ENCODE assay signal across 40 cellular contexts in genomic region chr4:163915896-163916295, GRCh38.
"Had no signal": no experiment of that assay in that cellular context is flagged by ENCODE, and none has a peak within 500 bp of the region (broad histone marks: within the 10 kb centered on the region; RNA-seq: fewer than 3 reads in every experiment).

No MANE protein-coding gene starts in this region.

- DNase-seq: activated effector memory CD4-positive, alpha-beta T cell treated with anti-CD3 and anti-CD28 coated beads, Interleukin-2, amount 50 U/mL, for 16 hours; activated effector memory CD4-positive, alpha-beta T cell treated with Interleukin-2 at 50 U/mL for 16 hours; activated gamma-delta T cell; activated gamma-delta T cell treated with Interleukin-2 at 50 U/mL for 16 hours; activated naive CD4-positive, alpha-beta T cell; activated naive CD4-positive, alpha-beta T cell treated with anti-CD3 and anti-CD28 coated beads for 36 hours; activated naive CD4-positive, alpha-beta T cell treated with anti-CD3 and anti-CD28 coated beads, Interleukin-2, amount 10 ng/mL, durations not matched to agents 7 days and 5 days; activated naive CD4-positive, alpha-beta T cell treated with anti-CD3 and anti-CD28 coated beads, Interleukin-2, amount 50 U/mL, for 16 hours; activated naive CD4-positive, alpha-beta T cell treated with Interleukin-2 at 50 U/mL for 16 hours; activated naive CD8-positive, alpha-beta T cell treated with anti-CD3 and anti-CD28 coated beads for 36 hours; activated naive CD8-positive, alpha-beta T cell treated with anti-CD3 and anti-CD28 coated beads, Interleukin-2, amount 10 ng/mL, durations not matched to agents 7 days and 5 days; activated naive CD8-positive, alpha-beta T cell treated with anti-CD3 and anti-CD28 coated beads, Interleukin-2, amount 50 U/mL, for 24 hours; activated T-cell treated with anti-CD3 and anti-CD28 coated beads for 4 hours; activated T-cell treated with anti-CD3 and anti-CD28 coated beads, Interleukin-2, amount 50 U/mL, for 1 hour; activated T-cell treated with anti-CD3 and anti-CD28 coated beads, Interleukin-2, amount 50 U/mL, for 24 hours; activated T-cell treated with anti-CD3 and anti-CD28 coated beads, Interleukin-2, amount 50 U/mL, for 4 hours; activated T-cell treated with anti-CD3 and anti-CD28 coated beads, Interleukin-2, amount 50 U/mL, for 48 hours; activated T-cell treated with anti-CD3 and anti-CD28 coated beads, Interleukin-2, amount 50 U/mL, for 72 hours; adrenal gland; amniotic stem cell; amygdala; anterior cingulate cortex; aorta; body of pancreas; brain microvascular endothelial cell; caudate nucleus; central memory CD4-positive, alpha-beta T cell; cerebellar nuclear complex had no signal

- H3K27ac ChIP-seq: adrenal gland, ascending aorta, body of pancreas, brain microvascular endothelial cell, breast epithelium, cardiac muscle cell had no signal

- H3K36me3 ChIP-seq: adrenal gland, ascending aorta, brain microvascular endothelial cell, breast epithelium, cardiac muscle cell had no signal

- H3K9me3 ChIP-seq: adrenal gland, ascending aorta, body of pancreas, breast epithelium had no signal

- H3K9me3 Mint-ChIP-seq: activated naive CD4-positive, alpha-beta T cell treated with anti-CD3 and anti-CD28 coated beads for 36 hours; activated naive CD4-positive, alpha-beta T cell treated with anti-CD3 and anti-CD28 coated beads, Interleukin-2, amount 10 ng/mL, durations not matched to agents 7 days and 5 days; activated naive CD4-positive, alpha-beta T cell treated with anti-CD3 and anti-CD28 coated beads, Interleukin-2, amount 50 U/mL, for 24 hours; activated naive CD8-positive, alpha-beta T cell treated with anti-CD3 and anti-CD28 coated beads for 36 hours; activated naive CD8-positive, alpha-beta T cell treated with anti-CD3 and anti-CD28 coated beads, Interleukin-2, amount 10 ng/mL, durations not matched to agents 7 days and 5 days; activated naive CD8-positive, alpha-beta T cell treated with anti-CD3 and anti-CD28 coated beads, Interleukin-2, amount 50 U/mL, for 24 hours; activated T-cell treated with anti-CD3 and anti-CD28 coated beads, Interleukin-2, amount 50 U/mL, for 24 hours; activated T-cell treated with anti-CD3 and anti-CD28 coated beads, Interleukin-2, amount 50 U/mL, for 4 hours; activated T-cell treated with anti-CD3 and anti-CD28 coated beads, Interleukin-2, amount 50 U/mL, for 72 hours; activated T-helper 1 cell treated with anti-CD3 and anti-CD28 coated beads, Interleukin-12 subunit alpha, Interleukin-12 subunit beta, Interleukin-2, Interleukin-4 antibody, amounts not matched to agents 30 ng/mL and 10 ng/mL and 1 ng/mL, durations not matched to agents 14 hours and 24 hours and 36 hours; activated T-helper 17 cell treated with anti-CD3 and anti-CD28 coated beads, Interleukin-2, amount 50 U/mL, for 72 hours; activated T-helper 2 cell treated with anti-CD3 and anti-CD28 coated beads, Interferon-gamma antibody, Interleukin-2, Interleukin-4, amounts not matched to agents 10 μg/mL and 5 μg/mL and 100 μg/mL, durations not matched to agents 14 hours and 24 hours and 36 hours; brain; central memory CD8-positive, alpha-beta T cell had no signal

- H3K27me3 Mint-ChIP-seq: activated naive CD4-positive, alpha-beta T cell treated with anti-CD3 and anti-CD28 coated beads, Interleukin-2, amount 10 ng/mL, durations not matched to agents 7 days and 5 days; activated naive CD4-positive, alpha-beta T cell treated with anti-CD3 and anti-CD28 coated beads, Interleukin-2, amount 50 U/mL, for 24 hours; activated naive CD8-positive, alpha-beta T cell; activated naive CD8-positive, alpha-beta T cell treated with anti-CD3 and anti-CD28 coated beads for 36 hours; activated naive CD8-positive, alpha-beta T cell treated with anti-CD3 and anti-CD28 coated beads, Interleukin-2, amount 10 ng/mL, durations not matched to agents 7 days and 5 days; activated naive CD8-positive, alpha-beta T cell treated with anti-CD3 and anti-CD28 coated beads, Interleukin-2, amount 50 U/mL, for 24 hours; activated T-cell treated with anti-CD3 and anti-CD28 coated beads, Interleukin-2, amount 50 U/mL, for 24 hours; brain; central memory CD8-positive, alpha-beta T cell had no signal

- H3K27me3 ChIP-seq: adrenal gland, ascending aorta, body of pancreas, brain microvascular endothelial cell, breast epithelium, cardiac muscle cell had no signal

- H3K4me3 Mint-ChIP-seq: activated naive CD4-positive, alpha-beta T cell treated with anti-CD3 and anti-CD28 coated beads for 36 hours; activated naive CD4-positive, alpha-beta T cell treated with anti-CD3 and anti-CD28 coated beads, Interleukin-2, amount 10 ng/mL, durations not matched to agents 7 days and 5 days; activated naive CD4-positive, alpha-beta T cell treated with anti-CD3 and anti-CD28 coated beads, Interleukin-2, amount 50 U/mL, for 24 hours; activated naive CD8-positive, alpha-beta T cell; activated naive CD8-positive, alpha-beta T cell treated with anti-CD3 and anti-CD28 coated beads for 36 hours; activated naive CD8-positive, alpha-beta T cell treated with anti-CD3 and anti-CD28 coated beads, Interleukin-2, amount 10 ng/mL, durations not matched to agents 7 days and 5 days; activated naive CD8-positive, alpha-beta T cell treated with anti-CD3 and anti-CD28 coated beads, Interleukin-2, amount 50 U/mL, for 24 hours; activated T-cell treated with anti-CD3 and anti-CD28 coated beads, Interleukin-2, amount 50 U/mL, for 24 hours; activated T-cell treated with anti-CD3 and anti-CD28 coated beads, Interleukin-2, amount 50 U/mL, for 4 hours; activated T-cell treated with anti-CD3 and anti-CD28 coated beads, Interleukin-2, amount 50 U/mL, for 72 hours; activated T-helper 1 cell treated with anti-CD3 and anti-CD28 coated beads, Interleukin-12 subunit alpha, Interleukin-12 subunit beta, Interleukin-2, Interleukin-4 antibody, amounts not matched to agents 30 ng/mL and 10 ng/mL and 1 ng/mL, durations not matched to agents 14 hours and 24 hours and 36 hours; activated T-helper 17 cell treated with anti-CD3 and anti-CD28 coated beads, Interleukin-2, amount 50 U/mL, for 72 hours; brain; central memory CD8-positive, alpha-beta T cell had no signal

- H3K4me1 ChIP-seq: adrenal gland, ascending aorta, body of pancreas, breast epithelium had no signal

- H3K4me1 Mint-ChIP-seq: activated naive CD4-positive, alpha-beta T cell treated with anti-CD3 and anti-CD28 coated beads, Interleukin-2, amount 10 ng/mL, durations not matched to agents 7 days and 5 days; activated naive CD4-positive, alpha-beta T cell treated with anti-CD3 and anti-CD28 coated beads, Interleukin-2, amount 50 U/mL, for 24 hours; activated naive CD8-positive, alpha-beta T cell treated with anti-CD3 and anti-CD28 coated beads for 36 hours; activated naive CD8-positive, alpha-beta T cell treated with anti-CD3 and anti-CD28 coated beads, Interleukin-2, amount 50 U/mL, for 24 hours; activated T-helper 17 cell treated with anti-CD3 and anti-CD28 coated beads, Interleukin-2, amount 50 U/mL, for 72 hours; central memory CD8-positive, alpha-beta T cell had no signal

- FAIRE-seq: astrocyte, bronchial epithelial cell had no signal

- H3K4me3 ChIP-seq: adrenal gland, ascending aorta, body of pancreas, breast epithelium, cardiac muscle cell had no signal

- H3K27ac Mint-ChIP-seq: activated naive CD4-positive, alpha-beta T cell treated with anti-CD3 and anti-CD28 coated beads for 36 hours; activated naive CD4-positive, alpha-beta T cell treated with anti-CD3 and anti-CD28 coated beads, Interleukin-2, amount 10 ng/mL, durations not matched to agents 7 days and 5 days; activated naive CD4-positive, alpha-beta T cell treated with anti-CD3 and anti-CD28 coated beads, Interleukin-2, amount 50 U/mL, for 24 hours; activated naive CD8-positive, alpha-beta T cell; activated naive CD8-positive, alpha-beta T cell treated with anti-CD3 and anti-CD28 coated beads for 36 hours; activated naive CD8-positive, alpha-beta T cell treated with anti-CD3 and anti-CD28 coated beads, Interleukin-2, amount 10 ng/mL, durations not matched to agents 7 days and 5 days; activated naive CD8-positive, alpha-beta T cell treated with anti-CD3 and anti-CD28 coated beads, Interleukin-2, amount 50 U/mL, for 24 hours; activated T-cell treated with anti-CD3 and anti-CD28 coated beads, Interleukin-2, amount 50 U/mL, for 24 hours; activated T-cell treated with anti-CD3 and anti-CD28 coated beads, Interleukin-2, amount 50 U/mL, for 72 hours; activated T-helper 1 cell treated with anti-CD3 and anti-CD28 coated beads, Interleukin-12 subunit alpha, Interleukin-12 subunit beta, Interleukin-2, Interleukin-4 antibody, amounts not matched to agents 30 ng/mL and 10 ng/mL and 1 ng/mL, durations not matched to agents 14 hours and 24 hours and 36 hours; activated T-helper 17 cell treated with anti-CD3 and anti-CD28 coated beads, Interleukin-2, amount 50 U/mL, for 72 hours; activated T-helper 2 cell treated with anti-CD3 and anti-CD28 coated beads, Interferon-gamma antibody, Interleukin-2, Interleukin-4, amounts not matched to agents 10 μg/mL and 5 μg/mL and 100 μg/mL, durations not matched to agents 14 hours and 24 hours and 36 hours; brain had no signal

- H3K36me3 Mint-ChIP-seq: activated naive CD4-positive, alpha-beta T cell treated with anti-CD3 and anti-CD28 coated beads, Interleukin-2, amount 10 ng/mL, durations not matched to agents 7 days and 5 days; activated naive CD4-positive, alpha-beta T cell treated with anti-CD3 and anti-CD28 coated beads, Interleukin-2, amount 50 U/mL, for 24 hours; activated naive CD8-positive, alpha-beta T cell; activated naive CD8-positive, alpha-beta T cell treated with anti-CD3 and anti-CD28 coated beads for 36 hours; activated naive CD8-positive, alpha-beta T cell treated with anti-CD3 and anti-CD28 coated beads, Interleukin-2, amount 10 ng/mL, durations not matched to agents 7 days and 5 days; brain had no signal

- ATAC-seq: activated naive CD8-positive, alpha-beta T cell treated with anti-CD3 and anti-CD28 coated beads, Interleukin-2, amount 50 U/mL, for 24 hours; activated T-cell treated with anti-CD3 and anti-CD28 coated beads, Interleukin-2, amount 50 U/mL, for 4 hours; activated T-cell treated with anti-CD3 and anti-CD28 coated beads, Interleukin-2, amount 50 U/mL, for 72 hours; activated T-helper 17 cell treated with anti-CD3 and anti-CD28 coated beads, Interleukin-2, amount 50 U/mL, for 72 hours; body of pancreas had no signal
